Comparison of ENCODE assay signal across 11 cellular contexts in genomic region chr9:92970467-92970923, GRCh38. TPM values are rescaled to one million over a fixed set of nuclear protein-coding genes. Genes with fewer than 3 reads are reported as not detected.
A peak's percentile ranks its signal among the peaks of the same experiment; 100 is the strongest.
DNase-seq lines count a peak whose midpoint lies in the region; ATAC-seq and TF ChIP-seq lines count a peak whose summit lies in the region.
"Had no signal": no experiment of that assay in that cellular context is flagged by ENCODE, and none has a peak within 500 bp of the region (broad histone marks: within the 10 kb centered on the region; RNA-seq: fewer than 3 reads in every experiment).

No MANE protein-coding gene starts in this region.

- POLR2A ChIA-PET in WTC11 (lab: Charles Lee) = interaction anchor here (1.1 kb wide), 1 partner anchor 22 kb away, joined by 4 read pairs; no protein-coding TSS in a partner anchor

- TF ChIP-seq EP300 in suprapubic skin (IDR thresholded peaks at IDR 0.05) = no peak

- H3K4me1 Mint-ChIP-seq in activated CD4-positive, alpha-beta T cell treated with anti-CD3 and anti-CD28 coated beads, Interleukin-2, amount 10 ng/mL, durations not matched to agents 24 days and 14 days = peaks cover 72% of the 10 kb centered on the region
- H3K4me1 Mint-ChIP-seq in WTC11 = peaks cover 55% of the 10 kb centered on the region

- peak overlapping the region; percentile 92 for H3K4me3 Mint-ChIP-seq in activated CD4-positive, alpha-beta T cell treated with anti-CD3 and anti-CD28 coated beads, Interleukin-2, amount 10 ng/mL, durations not matched to agents 24 days and 14 days
- no peak overlapping the region for H3K4me3 Mint-ChIP-seq in WTC11

- TF ChIP-seq CTCF in WTC11 (IDR thresholded peaks at IDR 0.05) (no peak), foreskin keratinocyte (conservative IDR thresholded peaks at IDR 0.05) (no peak), suprapubic skin (IDR thresholded peaks at IDR 0.05) (no peak)

- no peaks in the 10 kb centered on the region for H3K27me3 Mint-ChIP-seq in activated CD4-positive, alpha-beta T cell treated with anti-CD3 and anti-CD28 coated beads, Interleukin-2, amount 10 ng/mL, durations not matched to agents 24 days and 14 days
- no peaks in the 10 kb centered on the region; the same call in 1 of the 2 replicates for H3K27me3 Mint-ChIP-seq in WTC11 (ENCODE audit: low read depth)

- peaks cover 43% of the 10 kb centered on the region for H3K36me3 Mint-ChIP-seq in activated CD4-positive, alpha-beta T cell treated with anti-CD3 and anti-CD28 coated beads, Interleukin-2, amount 10 ng/mL, durations not matched to agents 24 days and 14 days (ENCODE audit: low read depth)
- H3K36me3 Mint-ChIP-seq in WTC11 = no peaks in the 10 kb centered on the region

- H3K9me3 ChIP-seq in suprapubic skin = no peaks in the 10 kb centered on the region

- DNase-seq in activated CD4-positive, alpha-beta T cell treated with anti-CD3 and anti-CD28 coated beads, Interleukin-2, amount 10 ng/mL, durations not matched to agents 24 days and 14 days = peak; percentile 71
- no peak for DNase-seq in activated CD4-positive, alpha-beta T cell treated with anti-CD3 and anti-CD28 coated beads, Interleukin-2, amount 50 U/mL, for 1 hour
- DNase-seq in WTC11 (ENCODE audit: low spot score) = peak; percentile 43
- peak; percentile 58 to 78 for DNase-seq in foreskin keratinocyte
- DNase-seq in suprapubic skin (ENCODE audit: low spot score in 2 of 2) = peak; percentile 5 to 35
- DNase-seq in NCI-H1930 (lab: John Stamatoyannopoulos, UW) = no peak
- DNase-seq in NCI-H2029 (lab: John Stamatoyannopoulos, UW) = no peak
- no peak for DNase-seq in SKM-1 treated with dmso at 0.1 percent for 144 hours (lab: John Stamatoyannopoulos, UW; ENCODE audit: unreplicated experiment)
- DNase-seq: HCEC 1CT, left ventricle myocardium superior, NCI-H69 had no signal

- CTCF ChIA-PET in WTC11 (lab: Charles Lee) = interaction anchor here (1.3 to 1.8 kb wide), 2 partner anchors 19 to 33 kb away, joined by 6 to 7 read pairs; no protein-coding TSS in a partner anchor

- 71% methylated on average over 5 of the region's 5 CpGs for WGBS in suprapubic skin

- H3K27ac Mint-ChIP-seq in activated CD4-positive, alpha-beta T cell treated with anti-CD3 and anti-CD28 coated beads, Interleukin-2, amount 10 ng/mL, durations not matched to agents 24 days and 14 days = peak overlapping the region; percentile 98
- peak overlapping the region; percentile 97 for H3K27ac Mint-ChIP-seq in WTC11

- intact Hi-C loops in activated CD4-positive, alpha-beta T cell treated with anti-CD3 and anti-CD28 coated beads, Interleukin-2, amount 10 ng/mL, durations not matched to agents 24 days and 14 days (cut with micrococcal nuclease) = no loop called here

- peak; percentile 88 for ATAC-seq in WTC11
- peak; percentile 60 for ATAC-seq in foreskin keratinocyte
- ATAC-seq: left ventricle myocardium superior had no signal

- no peaks in the 10 kb centered on the region for H3K36me3 ChIP-seq in suprapubic skin

- TF ChIP-seq POLR2A in suprapubic skin (IDR thresholded peaks at IDR 0.05) = no peak

- H3K27ac ChIP-seq in foreskin keratinocyte = no peak overlapping the region
- peak overlapping the region; percentile 34 for H3K27ac ChIP-seq in suprapubic skin

- H3K4me1 ChIP-seq in foreskin keratinocyte = no peaks in the 10 kb centered on the region
- H3K4me1 ChIP-seq in suprapubic skin = peaks cover 10% of the 10 kb centered on the region

- H3K27me3 ChIP-seq in foreskin keratinocyte = no peaks in the 10 kb centered on the region
- H3K27me3 ChIP-seq in suprapubic skin = no peaks in the 10 kb centered on the region

- H3K4me3 ChIP-seq in suprapubic skin = no peak overlapping the region

- no peaks in the 10 kb centered on the region for H3K9me3 Mint-ChIP-seq in activated CD4-positive, alpha-beta T cell treated with anti-CD3 and anti-CD28 coated beads, Interleukin-2, amount 10 ng/mL, durations not matched to agents 24 days and 14 days
- no peaks in the 10 kb centered on the region for H3K9me3 Mint-ChIP-seq in WTC11

TF ChIP-seq in WTC11, 78 proteins besides CTCF, POLR2A, EP300 and RAD21:
- peak; percentile 24; the same call in 1 of the 2 replicates for TF ChIP-seq USF2 (CRISPR knock-in tag; IDR thresholded peaks at IDR 0.05)
- TF ChIP-seq GABPB1 (CRISPR knock-in tag; IDR thresholded peaks at IDR 0.05) = no peak
- no peak for TF ChIP-seq NR2C2 (CRISPR knock-in tag; IDR thresholded peaks at IDR 0.05)
- no peak for TF ChIP-seq STAT6 (CRISPR knock-in tag; conservative IDR thresholded peaks at IDR 0.05; ENCODE audit: low read depth)
- TF ChIP-seq MAX (CRISPR knock-in tag; IDR thresholded peaks at IDR 0.05) = 0 out of 2 replicates have a peak, but pooled peaks have one; percentile 37
- no peak for TF ChIP-seq SMAD4 (CRISPR knock-in tag; IDR thresholded peaks at IDR 0.05)
- TF ChIP-seq CREM (CRISPR knock-in tag; IDR thresholded peaks at IDR 0.05) = no peak
- TF ChIP-seq ZNF317 (CRISPR knock-in tag; IDR thresholded peaks at IDR 0.05; ENCODE audit: borderline replicate concordance, low read depth) = peak; percentile 87
- no peak for TF ChIP-seq ERG (CRISPR knock-in tag; IDR thresholded peaks at IDR 0.05)
- peak; percentile 45; the same call in 1 of the 2 replicates for TF ChIP-seq TEAD1 (CRISPR knock-in tag; IDR thresholded peaks at IDR 0.05)
- TF ChIP-seq NFYB (CRISPR knock-in tag; conservative IDR thresholded peaks at IDR 0.05; ENCODE audit: low read depth) = peak; percentile 81
- no peak for TF ChIP-seq ZNF121 (CRISPR knock-in tag; IDR thresholded peaks at IDR 0.05)

RNA-seq across cellular contexts. Expression of gene FGD3, which starts 23.2 kb away (rescaled TPM):
- 39.5 and 39.7 TPM in 2 replicates for total RNA-seq in activated CD4-positive, alpha-beta T cell treated with anti-CD3 and anti-CD28 coated beads, Interleukin-2, amount 10 ng/mL, durations not matched to agents 24 days and 14 days
- total RNA-seq in WTC11 (2021) (1.7 to 1.9 TPM (median 1.8 TPM) in 3 replicates), foreskin keratinocyte (0.11 and 0.20 TPM in 2 replicates), suprapubic skin (1 to 10 TPM; 4.6 to 9.2 (median 6.6) TPM)
- 0.08 and 0.13 TPM in 2 replicates for polyA plus RNA-seq in foreskin keratinocyte

Comparison
In these comparisons a context has a peak if more than half of its experiments do, and no peak if none do; other contexts are left out.
1. DNase-seq: peak in activated CD4-positive, alpha-beta T cell treated with anti-CD3 and anti-CD28 coated beads, Interleukin-2, amount 10 ng/mL, durations not matched to agents 24 days and 14 days (single experiment), WTC11 (single experiment), foreskin keratinocyte (2 of 2) and suprapubic skin (2 of 2); none in activated CD4-positive, alpha-beta T cell treated with anti-CD3 and anti-CD28 coated beads, Interleukin-2, amount 50 U/mL, for 1 hour (single experiment), NCI-H1930 (0 of 2), NCI-H2029 (single experiment) and SKM-1 treated with dmso at 0.1 percent for 144 hours (single experiment).